11 cellular contexts compared by ENCODE assay signal in the genomic region with DNA sequence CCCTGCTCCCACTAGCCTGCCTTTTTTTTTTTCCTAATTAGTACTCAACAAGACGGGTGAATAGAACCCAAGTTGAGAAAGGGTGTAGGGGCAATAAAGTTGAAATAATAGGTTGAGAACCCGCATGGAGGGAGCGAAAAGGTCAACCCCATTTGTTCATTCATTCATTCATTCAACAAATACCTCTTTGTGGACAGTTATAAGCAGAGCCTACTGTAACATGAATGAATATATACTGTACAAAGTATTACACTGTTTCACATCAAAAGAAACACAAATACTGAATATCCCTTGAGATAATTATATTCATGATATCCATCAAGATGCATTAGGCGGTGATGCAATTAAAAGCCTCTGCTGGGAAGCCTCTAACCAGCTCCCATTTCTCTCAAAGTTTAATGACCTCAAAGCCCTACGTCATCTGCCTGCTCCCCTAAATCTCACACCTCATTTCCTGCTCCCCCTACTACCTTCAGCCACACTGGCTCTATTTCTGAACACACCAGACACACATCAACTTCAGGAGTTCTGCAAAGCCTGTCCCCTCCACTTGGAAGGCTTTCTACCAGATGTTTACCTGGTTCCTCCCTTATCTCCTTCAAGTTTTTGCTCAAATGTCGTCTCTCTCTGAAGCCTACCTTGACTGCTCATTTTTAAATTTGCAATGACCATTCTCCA. TPM values are rescaled to one million over a fixed set of nuclear protein-coding genes. Genes with fewer than 3 reads are reported as not detected.
A peak's percentile ranks its signal among the peaks of the same experiment; 100 is the strongest.
DNase-seq lines count a peak whose midpoint lies in the region; ATAC-seq and TF ChIP-seq lines count a peak whose summit lies in the region.
"Had no signal": no experiment of that assay in that cellular context is flagged by ENCODE, and none has a peak within 500 bp of the region (broad histone marks: within the 10 kb centered on the region; RNA-seq: fewer than 3 reads in every experiment).

No MANE protein-coding gene starts in this region.

- peak overlapping the region; percentile 99 for H3K4me3 Mint-ChIP-seq in activated naive CD8-positive, alpha-beta T cell treated with anti-CD3 and anti-CD28 coated beads, Interleukin-2, amount 50 U/mL, for 24 hours
- peak overlapping the region; percentile 100 for H3K4me3 Mint-ChIP-seq in mesothelial cell of epicardium

- H3K36me3 Mint-ChIP-seq in activated naive CD8-positive, alpha-beta T cell treated with anti-CD3 and anti-CD28 coated beads, Interleukin-2, amount 50 U/mL, for 24 hours (ENCODE audit: low read depth) = no peaks in the 10 kb centered on the region
- H3K36me3 Mint-ChIP-seq in mesothelial cell of epicardium = no peaks in the 10 kb centered on the region

- no peaks in the 10 kb centered on the region for H3K9me3 Mint-ChIP-seq in activated naive CD8-positive, alpha-beta T cell treated with anti-CD3 and anti-CD28 coated beads, Interleukin-2, amount 50 U/mL, for 24 hours
- H3K9me3 Mint-ChIP-seq in mesothelial cell of epicardium = no peaks in the 10 kb centered on the region

- H3K4me3 ChIP-seq in left ventricle myocardium inferior (peak overlapping the region; percentile 85), upper lobe of right lung (no peak overlapping the region)

- H3K4me1 ChIP-seq in left ventricle myocardium inferior (peaks cover 45% of the 10 kb centered on the region), upper lobe of right lung (peaks cover 16% of the 10 kb centered on the region)

- H3K27ac ChIP-seq in left ventricle myocardium inferior (replicated peaks) (no peak overlapping the region), upper lobe of right lung (peak overlapping the region; percentile 79)

- intact Hi-C loops in left ventricle myocardium inferior (cut with micrococcal nuclease) (no loop called here), left cardiac atrium (cut with DNase I) (no loop called here), upper lobe of right lung (cut with DNase I) (no loop called here)

- no peak for TF ChIP-seq CTCF in left ventricle myocardium inferior (IDR thresholded peaks at IDR 0.05; ENCODE audit: borderline replicate concordance)
- TF ChIP-seq CTCF in mesothelial cell of epicardium (IDR thresholded peaks at IDR 0.05; ENCODE audit: unreplicated experiment) = no peak
- no peak for TF ChIP-seq CTCF in upper lobe of right lung (IDR thresholded peaks at IDR 0.05)

- H3K27me3 ChIP-seq in left ventricle myocardium inferior (ENCODE audit: low read depth) (no peaks in the 10 kb centered on the region), upper lobe of right lung (no peaks in the 10 kb centered on the region)
- H3K27me3 ChIP-seq: BE2C, Peyer's patch had no signal

- peaks cover 36% of the 10 kb centered on the region for H3K4me1 Mint-ChIP-seq in activated naive CD8-positive, alpha-beta T cell treated with anti-CD3 and anti-CD28 coated beads, Interleukin-2, amount 50 U/mL, for 24 hours
- peaks cover 31% of the 10 kb centered on the region for H3K4me1 Mint-ChIP-seq in mesothelial cell of epicardium

- no peaks in the 10 kb centered on the region for H3K36me3 ChIP-seq in left ventricle myocardium inferior
- H3K36me3 ChIP-seq in upper lobe of right lung = no peaks in the 10 kb centered on the region
- H3K36me3 ChIP-seq: BE2C, Peyer's patch had no signal

- H3K9me3 ChIP-seq in left ventricle myocardium inferior (replicated peaks) = no peaks in the 10 kb centered on the region
- H3K9me3 ChIP-seq in upper lobe of right lung = no peaks in the 10 kb centered on the region
- H3K9me3 ChIP-seq: BE2C, Peyer's patch had no signal

- H3K27me3 Mint-ChIP-seq in activated naive CD8-positive, alpha-beta T cell treated with anti-CD3 and anti-CD28 coated beads, Interleukin-2, amount 50 U/mL, for 24 hours = peaks cover 1% of the 10 kb centered on the region
- H3K27me3 Mint-ChIP-seq in mesothelial cell of epicardium (ENCODE audit: low read depth) = peaks cover 5% of the 10 kb centered on the region

- DNase-seq in left ventricle myocardium inferior = no peak
- DNase-seq in left cardiac atrium = no peak
- DNase-seq in activated naive CD8-positive, alpha-beta T cell treated with anti-CD3 and anti-CD28 coated beads, Interleukin-2, amount 50 U/mL, for 24 hours = no peak
- no peak for DNase-seq in mesothelial cell of epicardium (ENCODE audit: low spot score in 2 of 2, unreplicated experiment in 2 of 2)
- DNase-seq in upper lobe of right lung = no peak
- DNase-seq in NCI-H2107 (lab: John Stamatoyannopoulos, UW) = no peak
- DNase-seq in NCI-H1436 treated with DMSO at 0.1 percent for 48 hours (lab: John Stamatoyannopoulos, UW) = no peak
- no peak for DNase-seq in NCI-H2081 treated with DMSO at 0.1 percent for 48 hours (lab: John Stamatoyannopoulos, UW)
- DNase-seq: BE2C, NCI-H1930 had no signal

- no peak for ATAC-seq in left cardiac atrium
- ATAC-seq in activated naive CD8-positive, alpha-beta T cell treated with anti-CD3 and anti-CD28 coated beads, Interleukin-2, amount 50 U/mL, for 24 hours = no peak
- no peak for ATAC-seq in upper lobe of right lung

- peak overlapping the region; percentile 92 for H3K27ac Mint-ChIP-seq in activated naive CD8-positive, alpha-beta T cell treated with anti-CD3 and anti-CD28 coated beads, Interleukin-2, amount 50 U/mL, for 24 hours
- peak overlapping the region; percentile 99 for H3K27ac Mint-ChIP-seq in mesothelial cell of epicardium

RNA-seq across cellular contexts. Expression of gene NBAS, which starts 1.4 kb away (rescaled TPM):
- total RNA-seq in left ventricle myocardium inferior (50.6 TPM), left cardiac atrium (10 to 100 TPM; 38.9 to 48.6 TPM), mesothelial cell of epicardium (50.0 to 55.2 TPM (median 52.9 TPM) in 3 replicates), upper lobe of right lung (38.8 TPM)

RNA-seq across cellular contexts. Expression of gene DDX1, which starts 29.2 kb away (rescaled TPM):
- 156 TPM for total RNA-seq in left ventricle myocardium inferior
- 100 to 1,000 TPM in 1 of 2 donors, 10 to 100 TPM in 1; 94.5 to 122 TPM for total RNA-seq in left cardiac atrium
- total RNA-seq in mesothelial cell of epicardium = 87.3 to 88.9 TPM (median 88.6 TPM) in 3 replicates
- 68.6 TPM for total RNA-seq in upper lobe of right lung
